In genomic region chr9:67349424-67349759, GRCh38 we compare ENCODE assay signal across 1 cellular context.
DNase-seq lines count a peak whose midpoint lies in the region; ATAC-seq, FAIRE-seq and TF ChIP-seq lines count a peak whose summit lies in the region.
"Not testable (repeated sequence)": the region's sequence is repeated elsewhere in the genome, so short reads cannot be mapped to it uniquely, and the experiment has no call there.

No MANE protein-coding gene starts in this region.

- DNase-seq in A549 (ENCODE audit: low read depth in 1 of 2, low spot score in 1 of 2), result not testable (repeated sequence)

- TF ChIP-seq POLR2A in A549 (IDR thresholded peaks at IDR 0.05; ENCODE audit: low read length), result not testable (repeated sequence)

- H3K27ac ChIP-seq in A549, result not testable (repeated sequence)

- H3K4me3 ChIP-seq in A549, result not testable (repeated sequence)

- POLR2A ChIA-PET in A549 (lab: Yijun Ruan, JAX), result not testable (repeated sequence)

- WGBS in A549 (ENCODE audit: missing lambda C conversion rate), result no CpG with 5 or more reads among the region's 2 CpGs

- FAIRE-seq in A549 (lab: Jason Lieb, UNC), result not testable (repeated sequence)

- peak; percentile 54 to 63 for ATAC-seq in A549

- H3K4me1 ChIP-seq in A549, result not testable (repeated sequence)

- TF ChIP-seq RAD21 in A549 (conservative IDR thresholded peaks at IDR 0.05 in 1 of 2, IDR thresholded peaks at IDR 0.05 in 1 of 2), result not testable (repeated sequence)

- not testable (repeated sequence) for TF ChIP-seq CTCF in A549 (IDR thresholded peaks at IDR 0.05)

- TF ChIP-seq EP300 in A549 (IDR thresholded peaks at IDR 0.05), result not testable (repeated sequence)

- H3K9me3 ChIP-seq in A549, result not testable (repeated sequence)

- CTCF ChIA-PET in A549 (lab: Yijun Ruan, JAX), result not testable (repeated sequence)

- not testable (repeated sequence) for H3K4me2 ChIP-seq in A549
